In the genomic region with DNA sequence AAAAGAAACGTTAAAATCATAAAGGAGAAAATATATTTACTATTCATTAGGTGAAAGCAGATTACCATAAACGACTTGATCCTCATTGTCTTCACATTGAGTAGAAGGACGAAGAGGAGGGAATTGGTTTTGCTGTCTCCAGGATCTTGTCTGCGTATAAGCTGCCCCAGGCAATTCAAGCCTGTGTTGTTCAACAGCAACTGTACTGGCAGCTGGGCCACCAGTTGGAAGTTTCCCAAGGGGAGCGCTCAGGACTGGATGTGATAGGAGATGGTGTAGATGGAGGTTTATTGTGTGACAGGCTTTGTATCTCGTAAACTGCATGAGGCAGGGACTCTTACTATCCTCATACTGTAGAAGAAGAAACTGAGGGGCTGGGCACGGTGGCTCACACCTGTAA, we compare ENCODE assay signal across 20 cellular contexts. TPM values are rescaled to one million over a fixed set of nuclear protein-coding genes. Genes with fewer than 3 reads are reported as not detected.
DNase-seq lines count a peak whose midpoint lies in the region; TF ChIP-seq lines count a peak whose summit lies in the region.
"Had no signal": no experiment of that assay in that cellular context is flagged by ENCODE, and none has a peak within 500 bp of the region (broad histone marks: within the 10 kb centered on the region; RNA-seq: fewer than 3 reads in every experiment).

No MANE protein-coding gene starts in this region.

- peaks cover 7% of the 10 kb centered on the region for H3K9me3 Mint-ChIP-seq in glutamatergic neuron (ENCODE audit: unreplicated experiment)
- H3K9me3 Mint-ChIP-seq: IgD-negative memory B cell had no signal

- H3K27ac Mint-ChIP-seq in glutamatergic neuron (ENCODE audit: unreplicated experiment) = peak overlapping the region; percentile 85

- no peaks in the 10 kb centered on the region for H3K36me3 Mint-ChIP-seq in glutamatergic neuron (ENCODE audit: unreplicated experiment)
- H3K36me3 Mint-ChIP-seq: IgD-negative memory B cell had no signal

- H3K4me3 Mint-ChIP-seq in glutamatergic neuron (ENCODE audit: unreplicated experiment) = peak overlapping the region; percentile 14

- DNase-seq in NCI-H82 (lab: John Stamatoyannopoulos, UW) = peak; percentile 51
- no peak for DNase-seq in NCI-H82 treated with DMSO at 0.1 percent for 48 hours (lab: John Stamatoyannopoulos, UW; ENCODE audit: unreplicated experiment)
- DNase-seq in EH (ENCODE audit: low read depth) = peak; percentile 13
- peak; percentile 23 for DNase-seq in NCI-H2171 (lab: John Stamatoyannopoulos, UW)
- peak; percentile 70 for DNase-seq in glutamatergic neuron
- no peak for DNase-seq in medulla oblongata (ENCODE audit: extremely low spot score)
- DNase-seq in activated gamma-delta T cell treated with Interleukin-2 at 50 U/mL for 16 hours = no peak
- DNase-seq in globus pallidus (ENCODE audit: low spot score) = no peak
- DNase-seq: 8988T, ACHN, Calu3, NCI-H1092, NCI-H1417 treated with DMSO at 0.1 percent for 48 hours, NCI-H1930, NCI-H2107, NCI-H226, NCI-H510A, NCI-H748 treated with DMSO at 0.1 percent for 48 hours, SHP77 had no signal

- TF ChIP-seq CTCF in glutamatergic neuron (IDR thresholded peaks at IDR 0.05; ENCODE audit: partially characterized antibody, unreplicated experiment) = no peak

- H3K4me1 Mint-ChIP-seq in glutamatergic neuron (ENCODE audit: low read depth, unreplicated experiment) = peaks cover 12% of the 10 kb centered on the region

- no peaks in the 10 kb centered on the region for H3K27me3 Mint-ChIP-seq in glutamatergic neuron (ENCODE audit: unreplicated experiment)
- H3K27me3 Mint-ChIP-seq: IgD-negative memory B cell had no signal

RNA-seq across cellular contexts. Expression of gene FANCE, which starts 3.9 kb away (rescaled TPM):
- 33.4 TPM for total RNA-seq in glutamatergic neuron (ENCODE audit: unreplicated experiment)

RNA-seq across cellular contexts. Expression of gene RPL10A, which starts 20.0 kb away (rescaled TPM):
- 690 TPM for total RNA-seq in glutamatergic neuron (ENCODE audit: unreplicated experiment)

RNA-seq across cellular contexts. Expression of gene TEAD3, which starts 48.7 kb away (rescaled TPM):
- total RNA-seq in glutamatergic neuron (ENCODE audit: unreplicated experiment) = 50.0 TPM

Comparison
In these comparisons a context has a peak if more than half of its experiments do, and no peak if none do; other contexts are left out.
1. DNase-seq: peak in NCI-H82 (single experiment), EH (single experiment), NCI-H2171 (single experiment) and glutamatergic neuron (single experiment); none in NCI-H82 treated with DMSO at 0.1 percent for 48 hours (single experiment), medulla oblongata (single experiment), activated gamma-delta T cell treated with Interleukin-2 at 50 U/mL for 16 hours (single experiment) and globus pallidus (single experiment).